21 cellular contexts compared by ENCODE assay signal in the genomic region with DNA sequence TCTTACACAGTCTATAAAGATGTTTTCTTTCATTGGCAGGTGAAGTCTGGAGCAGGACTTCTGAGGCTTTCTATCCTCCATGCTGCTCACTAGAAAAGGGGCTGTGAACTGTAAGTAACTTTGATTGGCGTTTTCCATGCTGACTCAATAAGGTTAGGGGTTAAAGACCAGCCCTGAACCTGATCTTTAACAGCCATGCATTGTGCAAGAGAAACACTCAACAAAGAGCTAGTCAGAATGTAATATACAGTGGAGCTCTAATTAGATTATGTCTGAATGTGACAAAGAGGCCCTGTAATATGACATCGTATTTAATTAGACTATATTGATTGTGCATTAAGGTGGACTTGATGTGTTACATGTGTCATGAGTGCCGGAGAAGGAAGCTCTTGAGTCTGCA.
A peak's percentile ranks its signal among the peaks of the same experiment; 100 is the strongest.
DNase-seq lines count a peak whose midpoint lies in the region; ATAC-seq, FAIRE-seq and TF ChIP-seq lines count a peak whose summit lies in the region.
"Had no signal": no experiment of that assay in that cellular context is flagged by ENCODE, and none has a peak within 500 bp of the region (broad histone marks: within the 10 kb centered on the region; RNA-seq: fewer than 3 reads in every experiment).

No MANE protein-coding gene starts in this region.

- H3F3A ChIP-seq in neural progenitor cell (ENCODE audit: low read depth) = peaks cover 21% of the 10 kb centered on the region

- WGBS in ectodermal cell, 2 experiments = 91 to 93% methylated on average over 3 of the region's 3 CpGs

- intact Hi-C loops in gastrocnemius medialis (cut with DNase I; ENCODE audit: low total_unique reads) = no loop called here

- H3K4me3 ChIP-seq in ectodermal cell (ENCODE audit: insufficient read depth, low read depth, low read length) = no peak overlapping the region
- no peak overlapping the region for H3K4me3 ChIP-seq in neural progenitor cell
- no peak overlapping the region for H3K4me3 ChIP-seq in gastrocnemius medialis
- H3K4me3 ChIP-seq: SJSA1 had no signal

- no peak for TF ChIP-seq POLR2A in gastrocnemius medialis (IDR thresholded peaks at IDR 0.05)
- TF ChIP-seq POLR2A in GM12892 (IDR thresholded peaks at IDR 0.05; ENCODE audit: low read depth, low read length) = no peak

- FAIRE-seq in GM12892 (lab: Jason Lieb, UNC) = no peak

- H3K27me3 ChIP-seq in ectodermal cell (ENCODE audit: control insufficient read depth, insufficient read depth, low read length, poor library complexity, severe bottlenecking) = peaks cover 4% of the 10 kb centered on the region
- no peaks in the 10 kb centered on the region for H3K27me3 ChIP-seq in neural progenitor cell
- no peaks in the 10 kb centered on the region for H3K27me3 ChIP-seq in gastrocnemius medialis
- H3K27me3 ChIP-seq: SJSA1 had no signal

- H3K36me3 ChIP-seq in ectodermal cell (ENCODE audit: control insufficient read depth, insufficient read depth, low read length) (peaks cover 6% of the 10 kb centered on the region), neural progenitor cell (no peaks in the 10 kb centered on the region), gastrocnemius medialis (no peaks in the 10 kb centered on the region)
- H3K36me3 ChIP-seq: SJSA1 had no signal

- peaks cover 48% of the 10 kb centered on the region for H3K36me3 Mint-ChIP-seq in neural progenitor cell

- H3K9me3 ChIP-seq in ectodermal cell (ENCODE audit: control insufficient read depth, low read length) = no peaks in the 10 kb centered on the region
- no peaks in the 10 kb centered on the region for H3K9me3 ChIP-seq in neural progenitor cell (ENCODE audit: low read depth)
- no peaks in the 10 kb centered on the region for H3K9me3 ChIP-seq in gastrocnemius medialis
- H3K9me3 ChIP-seq: SJSA1 had no signal

- DNase-seq in COLO829 (ENCODE audit: low spot score) (peak; percentile 81), NOMO-1 treated with DMSO at 0.1 percent for 48 hours (lab: John Stamatoyannopoulos, UW; ENCODE audit: unreplicated experiment) (peak; percentile 88), neural progenitor cell (ENCODE audit: low spot score) (peak; percentile 53), NCI-H446 treated with DMSO at 0.1 percent for 48 hours (lab: John Stamatoyannopoulos, UW) (no peak), gastrocnemius medialis (no peak), GM12892 (ENCODE audit: insufficient read length) (no peak)
- DNase-seq: COR-L47, DMS 273 treated with DMSO at 0.1 percent for 48 hours, DND-41, H7, IMR-90, NCI-H1105 treated with DMSO at 0.1 percent for 48 hours, NCI-H1694, NCI-H2081 treated with DMSO at 0.1 percent for 48 hours, NCI-H774 had no signal

- peaks cover 9% of the 10 kb centered on the region for H3K27me3 Mint-ChIP-seq in neural progenitor cell (ENCODE audit: insufficient read depth, low read depth)

- H3K9ac ChIP-seq in neural progenitor cell = no peak overlapping the region

- H2AFZ ChIP-seq in neural progenitor cell (replicated peaks) = no peak overlapping the region

- peak overlapping the region; percentile 27 for H3K4me2 ChIP-seq in neural progenitor cell

- H3K9me3 Mint-ChIP-seq in neural progenitor cell = peaks cover 2% of the 10 kb centered on the region

- H3K27ac ChIP-seq in ectodermal cell (ENCODE audit: insufficient read depth, low read depth, low read length, poor library complexity, severe bottlenecking) = peak overlapping the region; percentile 17
- H3K27ac ChIP-seq in neural progenitor cell = no peak overlapping the region
- no peak overlapping the region for H3K27ac ChIP-seq in gastrocnemius medialis
- H3K27ac ChIP-seq: 22Rv1, SJSA1 had no signal

- H3K4me3 Mint-ChIP-seq in neural progenitor cell = peak overlapping the region; percentile 34
- H3K4me3 Mint-ChIP-seq: B cell had no signal

- ATAC-seq in gastrocnemius medialis (no peak), GM18907 (IDR thresholded peaks at IDR 0.05; ENCODE audit: unreplicated experiment) (no peak)
- ATAC-seq: Panc1 had no signal

- peaks cover 29% of the 10 kb centered on the region for H3K4me1 ChIP-seq in ectodermal cell (ENCODE audit: control insufficient read depth, insufficient read depth, low read length)
- peaks cover 20% of the 10 kb centered on the region for H3K4me1 ChIP-seq in neural progenitor cell
- H3K4me1 ChIP-seq in gastrocnemius medialis = peaks cover 24 to 28% of the 10 kb centered on the region in 2 donors
- H3K4me1 ChIP-seq: SJSA1 had no signal

- no peak for TF ChIP-seq CTCF in neural progenitor cell (IDR thresholded peaks at IDR 0.05)
- TF ChIP-seq CTCF in gastrocnemius medialis (IDR thresholded peaks at IDR 0.05 in 4 of 5, conservative IDR thresholded peaks at IDR 0.05 in 1 of 5) = no peak

- H3K79me2 ChIP-seq in neural progenitor cell (ENCODE audit: low read depth) = peaks cover 3% of the 10 kb centered on the region

- H3K27ac Mint-ChIP-seq in neural progenitor cell = peak overlapping the region; percentile 58
- H3K27ac Mint-ChIP-seq: B cell had no signal

- H4K20me1 ChIP-seq in neural progenitor cell (ENCODE audit: low read depth) = peaks cover 16% of the 10 kb centered on the region

- peaks cover 49% of the 10 kb centered on the region for H3K4me1 Mint-ChIP-seq in neural progenitor cell
- H3K4me1 Mint-ChIP-seq: B cell had no signal

- in situ Hi-C loops in gastrocnemius medialis (cut with MboI; ENCODE audit: low sequenced_read_pairs in 4 of 4) = no loop called here

Comparison
In these comparisons a context has a peak if more than half of its experiments do, and no peak if none do; other contexts are left out.
1. DNase-seq: peak in COLO829 (single experiment), NOMO-1 treated with DMSO at 0.1 percent for 48 hours (single experiment) and neural progenitor cell (single experiment); none in NCI-H446 treated with DMSO at 0.1 percent for 48 hours (single experiment), gastrocnemius medialis (0 of 2) and GM12892 (single experiment).